Comparison of ENCODE assay signal across 1 cellular context in the genomic region with DNA sequence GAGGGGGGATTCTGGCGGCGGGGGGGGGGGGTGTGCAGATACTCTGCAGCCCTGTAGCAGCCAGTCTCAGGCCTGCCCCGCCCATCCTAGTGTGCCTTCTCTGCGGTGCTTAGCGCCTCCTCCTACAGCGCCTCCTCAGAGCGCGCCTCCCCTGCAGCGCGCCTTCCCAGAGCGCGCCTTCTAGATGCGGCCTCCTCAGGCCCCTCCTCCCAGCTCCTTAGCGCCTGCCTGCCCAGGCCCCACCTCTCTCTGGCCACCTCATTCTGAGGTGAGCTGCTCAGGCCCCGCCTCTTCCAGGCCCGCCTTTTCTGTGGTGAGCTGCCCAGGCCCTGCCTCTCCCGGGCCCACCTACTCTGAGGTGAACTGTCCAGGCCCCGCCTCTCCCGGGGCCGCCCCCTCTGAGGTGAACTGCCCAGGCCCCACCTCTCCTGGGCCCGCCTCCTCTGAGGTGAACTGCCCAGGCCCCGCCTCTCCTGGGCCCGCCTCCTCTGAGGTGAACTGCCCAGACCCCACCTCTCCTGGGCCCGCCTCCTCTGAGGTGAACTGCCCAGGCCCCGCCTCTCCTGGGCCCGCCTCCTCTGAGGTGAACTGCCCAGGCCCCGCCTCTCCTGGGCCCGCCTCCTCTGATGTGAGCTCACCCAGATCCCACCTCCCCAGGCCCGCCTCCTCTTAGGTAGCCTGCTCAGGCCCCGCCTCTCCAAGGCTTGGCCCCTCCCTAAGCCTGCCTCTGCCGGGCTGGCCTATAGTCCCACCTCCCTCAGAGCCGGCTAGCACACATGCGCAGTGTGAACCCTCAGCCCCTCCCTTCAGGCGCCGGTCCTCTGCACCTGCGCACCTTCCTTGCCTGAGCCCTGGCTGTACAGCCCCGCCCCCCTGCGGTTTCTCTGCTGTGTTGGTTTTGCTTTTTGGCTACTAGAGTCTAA.
TF ChIP-seq lines count a peak whose summit lies in the region.

No MANE protein-coding gene starts in this region.

TF ChIP-seq in HepG2, 621 proteins besides CTCF, POLR2A, EP300 and RAD21 (continued from another document and continues in another):
- TF ChIP-seq, protein P1, sequence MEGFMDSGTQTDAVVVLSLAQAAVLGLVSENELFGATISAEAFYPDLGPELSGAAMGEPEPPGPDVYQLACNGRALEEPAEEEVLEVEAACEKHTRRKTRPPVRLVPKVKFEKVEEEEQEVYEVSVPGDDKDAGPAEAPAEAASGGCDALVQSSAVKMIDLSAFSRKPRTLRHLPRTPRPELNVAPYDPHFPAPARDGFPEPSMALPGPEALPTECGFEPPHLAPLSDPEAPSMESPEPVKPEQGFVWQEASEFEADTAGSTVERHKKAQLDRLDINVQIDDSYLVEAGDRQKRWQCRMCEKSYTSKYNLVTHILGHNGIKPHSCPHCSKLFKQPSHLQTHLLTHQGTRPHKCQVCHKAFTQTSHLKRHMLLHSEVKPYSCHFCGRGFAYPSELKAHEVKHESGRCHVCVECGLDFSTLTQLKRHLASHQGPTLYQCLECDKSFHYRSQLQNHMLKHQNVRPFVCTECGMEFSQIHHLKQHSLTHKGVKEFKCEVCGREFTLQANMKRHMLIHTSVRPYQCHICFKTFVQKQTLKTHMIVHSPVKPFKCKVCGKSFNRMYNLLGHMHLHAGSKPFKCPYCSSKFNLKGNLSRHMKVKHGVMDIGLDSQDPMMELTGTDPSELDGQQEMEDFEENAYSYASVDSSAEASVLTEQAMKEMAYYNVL (CRISPR knock-in tag; IDR thresholded peaks at IDR 0.05; ENCODE audit: borderline replicate concordance): no peak
- TF ChIP-seq ETV5 (CRISPR knock-in tag; IDR thresholded peaks at IDR 0.05; ENCODE audit: borderline replicate concordance): no peak
- no peak for TF ChIP-seq MEF2D (CRISPR knock-in tag; IDR thresholded peaks at IDR 0.05)
- TF ChIP-seq, protein P2, sequence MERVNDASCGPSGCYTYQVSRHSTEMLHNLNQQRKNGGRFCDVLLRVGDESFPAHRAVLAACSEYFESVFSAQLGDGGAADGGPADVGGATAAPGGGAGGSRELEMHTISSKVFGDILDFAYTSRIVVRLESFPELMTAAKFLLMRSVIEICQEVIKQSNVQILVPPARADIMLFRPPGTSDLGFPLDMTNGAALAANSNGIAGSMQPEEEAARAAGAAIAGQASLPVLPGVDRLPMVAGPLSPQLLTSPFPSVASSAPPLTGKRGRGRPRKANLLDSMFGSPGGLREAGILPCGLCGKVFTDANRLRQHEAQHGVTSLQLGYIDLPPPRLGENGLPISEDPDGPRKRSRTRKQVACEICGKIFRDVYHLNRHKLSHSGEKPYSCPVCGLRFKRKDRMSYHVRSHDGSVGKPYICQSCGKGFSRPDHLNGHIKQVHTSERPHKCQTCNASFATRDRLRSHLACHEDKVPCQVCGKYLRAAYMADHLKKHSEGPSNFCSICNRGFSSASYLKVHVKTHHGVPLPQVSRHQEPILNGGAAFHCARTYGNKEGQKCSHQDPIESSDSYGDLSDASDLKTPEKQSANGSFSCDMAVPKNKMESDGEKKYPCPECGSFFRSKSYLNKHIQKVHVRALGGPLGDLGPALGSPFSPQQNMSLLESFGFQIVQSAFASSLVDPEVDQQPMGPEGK (CRISPR knock-in tag; IDR thresholded peaks at IDR 0.05): peak; percentile 58; the same call in 1 of the 2 replicates
- peak; percentile 20; the same call in 1 of the 2 replicates for TF ChIP-seq ZNF564 (CRISPR knock-in tag; IDR thresholded peaks at IDR 0.05)
- TF ChIP-seq, protein P3, sequence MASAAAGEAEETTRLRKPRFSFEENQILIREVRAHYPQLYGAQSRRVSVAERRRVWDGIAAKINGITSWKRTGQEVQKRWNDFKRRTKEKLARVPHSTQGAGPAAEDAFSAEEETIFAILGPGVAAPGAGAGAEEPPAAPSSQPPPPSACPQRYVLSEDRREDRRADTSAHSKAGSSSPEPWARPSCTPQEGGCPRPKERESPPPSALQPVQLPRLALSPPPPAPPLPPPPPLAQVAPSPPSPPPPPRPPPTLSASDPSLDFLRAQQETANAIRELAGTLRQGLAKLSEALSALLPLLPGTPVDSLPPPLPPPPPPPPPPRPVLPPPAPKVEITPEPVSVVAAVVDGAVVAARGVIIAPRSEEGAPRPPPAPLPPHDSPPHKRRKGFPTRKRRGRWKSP (CRISPR knock-in tag; IDR thresholded peaks at IDR 0.05): peak; percentile 98
- TF ChIP-seq KAT7 (CRISPR knock-in tag; IDR thresholded peaks at IDR 0.05; ENCODE audit: borderline replicate concordance): no peak
- peak; percentile 54 for TF ChIP-seq HNRNPLL (IDR thresholded peaks at IDR 0.05; ENCODE audit: low read depth, low read length, poor library complexity, severe bottlenecking)
- TF ChIP-seq, protein P4, sequence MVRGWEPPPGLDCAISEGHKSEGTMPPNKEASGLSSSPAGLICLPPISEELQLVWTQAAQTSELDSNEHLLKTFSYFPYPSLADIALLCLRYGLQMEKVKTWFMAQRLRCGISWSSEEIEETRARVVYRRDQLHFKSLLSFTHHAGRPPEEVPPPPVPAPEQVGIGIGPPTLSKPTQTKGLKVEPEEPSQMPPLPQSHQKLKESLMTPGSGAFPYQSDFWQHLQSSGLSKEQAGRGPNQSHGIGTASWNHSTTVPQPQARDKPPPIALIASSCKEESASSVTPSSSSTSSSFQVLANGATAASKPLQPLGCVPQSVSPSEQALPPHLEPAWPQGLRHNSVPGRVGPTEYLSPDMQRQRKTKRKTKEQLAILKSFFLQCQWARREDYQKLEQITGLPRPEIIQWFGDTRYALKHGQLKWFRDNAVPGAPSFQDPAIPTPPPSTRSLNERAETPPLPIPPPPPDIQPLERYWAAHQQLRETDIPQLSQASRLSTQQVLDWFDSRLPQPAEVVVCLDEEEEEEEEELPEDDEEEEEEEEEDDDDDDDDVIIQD (CRISPR knock-in tag; IDR thresholded peaks at IDR 0.05; ENCODE audit: low read depth): no peak
- TF ChIP-seq, protein P5, sequence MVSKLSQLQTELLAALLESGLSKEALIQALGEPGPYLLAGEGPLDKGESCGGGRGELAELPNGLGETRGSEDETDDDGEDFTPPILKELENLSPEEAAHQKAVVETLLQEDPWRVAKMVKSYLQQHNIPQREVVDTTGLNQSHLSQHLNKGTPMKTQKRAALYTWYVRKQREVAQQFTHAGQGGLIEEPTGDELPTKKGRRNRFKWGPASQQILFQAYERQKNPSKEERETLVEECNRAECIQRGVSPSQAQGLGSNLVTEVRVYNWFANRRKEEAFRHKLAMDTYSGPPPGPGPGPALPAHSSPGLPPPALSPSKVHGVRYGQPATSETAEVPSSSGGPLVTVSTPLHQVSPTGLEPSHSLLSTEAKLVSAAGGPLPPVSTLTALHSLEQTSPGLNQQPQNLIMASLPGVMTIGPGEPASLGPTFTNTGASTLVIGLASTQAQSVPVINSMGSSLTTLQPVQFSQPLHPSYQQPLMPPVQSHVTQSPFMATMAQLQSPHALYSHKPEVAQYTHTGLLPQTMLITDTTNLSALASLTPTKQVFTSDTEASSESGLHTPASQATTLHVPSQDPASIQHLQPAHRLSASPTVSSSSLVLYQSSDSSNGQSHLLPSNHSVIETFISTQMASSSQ (IDR thresholded peaks at IDR 0.05; ENCODE audit: low read depth): no peak
- TF ChIP-seq, protein P5 (CRISPR knock-in tag; IDR thresholded peaks at IDR 0.05; ENCODE audit: borderline replicate concordance): peak; percentile 55; the same call in 1 of the 2 replicates
- TF ChIP-seq, protein P6, sequence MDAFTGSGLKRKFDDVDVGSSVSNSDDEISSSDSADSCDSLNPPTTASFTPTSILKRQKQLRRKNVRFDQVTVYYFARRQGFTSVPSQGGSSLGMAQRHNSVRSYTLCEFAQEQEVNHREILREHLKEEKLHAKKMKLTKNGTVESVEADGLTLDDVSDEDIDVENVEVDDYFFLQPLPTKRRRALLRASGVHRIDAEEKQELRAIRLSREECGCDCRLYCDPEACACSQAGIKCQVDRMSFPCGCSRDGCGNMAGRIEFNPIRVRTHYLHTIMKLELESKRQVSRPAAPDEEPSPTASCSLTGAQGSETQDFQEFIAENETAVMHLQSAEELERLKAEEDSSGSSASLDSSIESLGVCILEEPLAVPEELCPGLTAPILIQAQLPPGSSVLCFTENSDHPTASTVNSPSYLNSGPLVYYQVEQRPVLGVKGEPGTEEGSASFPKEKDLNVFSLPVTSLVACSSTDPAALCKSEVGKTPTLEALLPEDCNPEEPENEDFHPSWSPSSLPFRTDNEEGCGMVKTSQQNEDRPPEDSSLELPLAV (CRISPR knock-in tag; conservative IDR thresholded peaks at IDR 0.05; ENCODE audit: low read depth): no peak
- peak; percentile 38; the same call in 1 of the 2 replicates for TF ChIP-seq SP5 (CRISPR knock-in tag; IDR thresholded peaks at IDR 0.05; ENCODE audit: borderline replicate concordance, low read depth)
- TF ChIP-seq, protein P7, sequence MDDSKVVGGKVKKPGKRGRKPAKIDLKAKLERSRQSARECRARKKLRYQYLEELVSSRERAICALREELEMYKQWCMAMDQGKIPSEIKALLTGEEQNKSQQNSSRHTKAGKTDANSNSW (CRISPR knock-in tag; IDR thresholded peaks at IDR 0.05; ENCODE audit: borderline replicate concordance): no peak
- no peak for TF ChIP-seq ZNF660 (CRISPR knock-in tag; IDR thresholded peaks at IDR 0.05; ENCODE audit: borderline replicate concordance, low read depth)
- no peak for TF ChIP-seq ERF (CRISPR knock-in tag; IDR thresholded peaks at IDR 0.05)
- 0 out of 2 replicates have a peak, but pooled peaks have one; percentile 25 for TF ChIP-seq RFXAP (CRISPR knock-in tag; IDR thresholded peaks at IDR 0.05; ENCODE audit: borderline replicate concordance)
- no peak for TF ChIP-seq BORCS8-MEF2B (CRISPR knock-in tag; IDR thresholded peaks at IDR 0.05)
- TF ChIP-seq MAZ (IDR thresholded peaks at IDR 0.05; ENCODE audit: borderline replicate concordance, low read depth, low read length): peak; percentile 42; the same call in 1 of the 2 replicates
- TF ChIP-seq MAZ (CRISPR knock-in tag; IDR thresholded peaks at IDR 0.05; ENCODE audit: low read depth): peak; percentile 67
- TF ChIP-seq AGO2 (optimal IDR thresholded peaks at IDR 0.05; ENCODE audit: low read depth, low read length): peak; percentile 88
- peak; percentile 79 for TF ChIP-seq AKAP8 (CRISPR knock-in tag; IDR thresholded peaks at IDR 0.05)
- TF ChIP-seq FOXM1 (CRISPR knock-in tag; IDR thresholded peaks at IDR 0.05): no peak
- TF ChIP-seq MTF2 (CRISPR knock-in tag; IDR thresholded peaks at IDR 0.05; ENCODE audit: borderline replicate concordance): no peak
- TF ChIP-seq EEA1 (CRISPR knock-in tag; IDR thresholded peaks at IDR 0.05; ENCODE audit: borderline replicate concordance): no peak
- no peak for TF ChIP-seq ARNT (IDR thresholded peaks at IDR 0.05)
- TF ChIP-seq CHD2 (IDR thresholded peaks at IDR 0.05; ENCODE audit: low read depth, low read length): no peak
- TF ChIP-seq HOXA3 (CRISPR knock-in tag; IDR thresholded peaks at IDR 0.05): peak; percentile 30; the same call in 1 of the 2 replicates
- no peak for TF ChIP-seq BRD4 (CRISPR knock-in tag; IDR thresholded peaks at IDR 0.05)
- TF ChIP-seq ZC3H13 (CRISPR knock-in tag; IDR thresholded peaks at IDR 0.05): peak; percentile 64; the same call in 1 of the 2 replicates
- TF ChIP-seq RNF2 (conservative IDR thresholded peaks at IDR 0.05; ENCODE audit: low read depth): no peak
- TF ChIP-seq ZNF572 (CRISPR knock-in tag; IDR thresholded peaks at IDR 0.05): no peak
- TF ChIP-seq ZNF256 (CRISPR knock-in tag; conservative IDR thresholded peaks at IDR 0.05): no peak
- TF ChIP-seq ZNF788 (CRISPR knock-in tag; IDR thresholded peaks at IDR 0.05; ENCODE audit: borderline replicate concordance): peak; percentile 9; the same call in 1 of the 2 replicates
- TF ChIP-seq, protein P8, sequence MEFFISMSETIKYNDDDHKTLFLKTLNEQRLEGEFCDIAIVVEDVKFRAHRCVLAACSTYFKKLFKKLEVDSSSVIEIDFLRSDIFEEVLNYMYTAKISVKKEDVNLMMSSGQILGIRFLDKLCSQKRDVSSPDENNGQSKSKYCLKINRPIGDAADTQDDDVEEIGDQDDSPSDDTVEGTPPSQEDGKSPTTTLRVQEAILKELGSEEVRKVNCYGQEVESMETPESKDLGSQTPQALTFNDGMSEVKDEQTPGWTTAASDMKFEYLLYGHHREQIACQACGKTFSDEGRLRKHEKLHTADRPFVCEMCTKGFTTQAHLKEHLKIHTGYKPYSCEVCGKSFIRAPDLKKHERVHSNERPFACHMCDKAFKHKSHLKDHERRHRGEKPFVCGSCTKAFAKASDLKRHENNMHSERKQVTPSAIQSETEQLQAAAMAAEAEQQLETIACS (CRISPR knock-in tag; IDR thresholded peaks at IDR 0.05): peak; percentile 52; the same call in 1 of the 2 replicates
- TF ChIP-seq ZNF616 (CRISPR knock-in tag; IDR thresholded peaks at IDR 0.05; ENCODE audit: low read depth): no peak
- no peak for TF ChIP-seq ZFP82 (CRISPR knock-in tag; IDR thresholded peaks at IDR 0.05; ENCODE audit: borderline replicate concordance)
- TF ChIP-seq, protein P9, sequence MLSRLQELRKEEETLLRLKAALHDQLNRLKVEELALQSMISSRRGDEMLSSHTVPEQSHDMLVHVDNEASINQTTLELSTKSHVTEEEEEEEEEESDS (CRISPR knock-in tag; IDR thresholded peaks at IDR 0.05; ENCODE audit: borderline replicate concordance): no peak
